ENCODE assay signal across 8 cellular contexts in genomic region chr16:86016201-86016965, GRCh38.
A peak's percentile ranks its signal among the peaks of the same experiment; 100 is the strongest.
DNase-seq lines count a peak whose midpoint lies in the region; ATAC-seq and TF ChIP-seq lines count a peak whose summit lies in the region.

No MANE protein-coding gene starts in this region.

- no peak overlapping the region for H3K18ac ChIP-seq in trophoblast cell (ENCODE audit: low read length)

- no peak for ATAC-seq in CD4-positive, alpha-beta T cell (ENCODE audit: poor library complexity)
- ATAC-seq in GM19452 (IDR thresholded peaks at IDR 0.05; ENCODE audit: unreplicated experiment) = no peak

- intact Hi-C loops in CD4-positive, alpha-beta T cell (cut with DNase I, micrococcal nuclease) = loop anchor here (1.0 kb wide), 1 partner anchor 195 kb away; no protein-coding TSS in a partner anchor

- H3K79me2 ChIP-seq in trophoblast cell (ENCODE audit: control insufficient read depth, insufficient read depth, low read length, poor library complexity) = no peaks in the 10 kb centered on the region

- H3K36me3 Mint-ChIP-seq in CD4-positive, alpha-beta T cell (ENCODE audit: low read depth) = no peaks in the 10 kb centered on the region
- peaks cover 13% of the 10 kb centered on the region for H3K36me3 Mint-ChIP-seq in glutamatergic neuron (ENCODE audit: unreplicated experiment)

- H2BK120ac ChIP-seq in trophoblast cell (ENCODE audit: insufficient read depth, low read length, poor library complexity) = no peak overlapping the region

- H4K8ac ChIP-seq in trophoblast cell (ENCODE audit: low read depth, low read length) = no peak overlapping the region

- H3K4me1 Mint-ChIP-seq in CD4-positive, alpha-beta T cell (ENCODE audit: low read depth) = no peaks in the 10 kb centered on the region
- peaks cover 3% of the 10 kb centered on the region for H3K4me1 Mint-ChIP-seq in glutamatergic neuron (ENCODE audit: low read depth, unreplicated experiment)

- H3K36me3 ChIP-seq in HEK293 (ENCODE audit: control insufficient read depth in 2 of 2, insufficient read depth in 1 of 2, low read length in 2 of 2) (no peaks in the 10 kb centered on the region), trophoblast cell (ENCODE audit: control insufficient read depth in 1 of 2, insufficient read depth in 2 of 2, low read length in 2 of 2) (no peaks in the 10 kb centered on the region)

- CTCF ChIA-PET in CD4-positive, alpha-beta T cell (lab: Charles Lee) = interaction anchor here (1.0 to 2.8 kb wide), 6 partner anchors 12 to 196 kb away, joined by 3 to 43 read pairs (median 4); no protein-coding TSS in a partner anchor
- CTCF ChIA-PET in HEK293 (lab: Yijun Ruan, JAX) = interaction anchor here (0.6 to 10.9 kb wide), 21 partner anchors 9 to 1018 kb away, joined by 3 to 150 read pairs (median 3); no protein-coding TSS in a partner anchor

- no peak overlapping the region for H3K14ac ChIP-seq in trophoblast cell (ENCODE audit: low read length)

- H3K9me3 Mint-ChIP-seq in CD4-positive, alpha-beta T cell = peaks cover 2% of the 10 kb centered on the region
- no peaks in the 10 kb centered on the region for H3K9me3 Mint-ChIP-seq in glutamatergic neuron (ENCODE audit: unreplicated experiment)

- H3K27ac ChIP-seq in CD4-positive, alpha-beta T cell (ENCODE audit: low read depth, low read length) = no peak overlapping the region
- no peak overlapping the region for H3K27ac ChIP-seq in HEK293 (ENCODE audit: extremely low read depth, low read depth, low read length)
- H3K27ac ChIP-seq in trophoblast cell (ENCODE audit: low read depth, low read length) = no peak overlapping the region

- H2AK5ac ChIP-seq in trophoblast cell (ENCODE audit: low read length) = no peak overlapping the region

- H3K9ac ChIP-seq in trophoblast cell (ENCODE audit: low read length) = no peak overlapping the region

- H2BK5ac ChIP-seq in trophoblast cell (ENCODE audit: low read depth, low read length, poor library complexity) = no peak overlapping the region

- no peak overlapping the region for H3K27ac Mint-ChIP-seq in CD4-positive, alpha-beta T cell
- H3K27ac Mint-ChIP-seq in glutamatergic neuron (ENCODE audit: unreplicated experiment) = peak overlapping the region; percentile 54

- no peak overlapping the region for H3K4ac ChIP-seq in trophoblast cell (ENCODE audit: low read depth, low read length)

- H3K4me3 ChIP-seq in HEK293 (ENCODE audit: low read depth, low read length) (no peak overlapping the region), trophoblast cell (ENCODE audit: low read depth, low read length) (no peak overlapping the region)

- WGBS in trophoblast cell (ENCODE audit: extremely low coverage, insufficient coverage, insufficient read length) = no CpG with 5 or more reads among the region's 13 CpGs

- no peak overlapping the region for H4K12ac ChIP-seq in trophoblast cell (ENCODE audit: low read depth, low read length)

- no peaks in the 10 kb centered on the region for H3K4me1 ChIP-seq in HEK293 (ENCODE audit: control insufficient read depth, insufficient read depth, low read length)
- H3K4me1 ChIP-seq in trophoblast cell (ENCODE audit: control insufficient read depth in 1 of 2, insufficient read depth in 2 of 2, low read length in 2 of 2) = no peaks in the 10 kb centered on the region

- no peak overlapping the region for H2BK12ac ChIP-seq in trophoblast cell (ENCODE audit: low read length)

- no peaks in the 10 kb centered on the region for H3K79me1 ChIP-seq in trophoblast cell (ENCODE audit: low read length)

- H2AFZ ChIP-seq in trophoblast cell (ENCODE audit: insufficient read depth, low read length, poor library complexity) = no peak overlapping the region

- POLR2A ChIA-PET in CD4-positive, alpha-beta T cell (lab: Charles Lee) = interaction anchor here (1.0 kb wide), 1 partner anchor 195 kb away, joined by 8 read pairs; no protein-coding TSS in a partner anchor
- POLR2A ChIA-PET in HEK293 (lab: Yijun Ruan, JAX) = no interaction called here

- peak; percentile 86 for TF ChIP-seq CTCF in CD4-positive, alpha-beta T cell (IDR thresholded peaks at IDR 0.05)
- peak; percentile 48; the same call in 1 of the 2 replicates for TF ChIP-seq CTCF in HEK293 (tag by site-specific recombination; IDR thresholded peaks at IDR 0.05)
- TF ChIP-seq CTCF in glutamatergic neuron (IDR thresholded peaks at IDR 0.05; ENCODE audit: partially characterized antibody, unreplicated experiment) = peak; percentile 89

- no peak overlapping the region for H4K91ac ChIP-seq in trophoblast cell (ENCODE audit: low read depth, low read length)

- peaks cover 20% of the 10 kb centered on the region for H3K27me3 ChIP-seq in CD4-positive, alpha-beta T cell (ENCODE audit: control insufficient read depth, insufficient read depth, low read length)
- H3K27me3 ChIP-seq in trophoblast cell (ENCODE audit: insufficient read depth, low read length) = no peaks in the 10 kb centered on the region

- no peak overlapping the region for H3K4me3 Mint-ChIP-seq in CD4-positive, alpha-beta T cell
- H3K4me3 Mint-ChIP-seq in glutamatergic neuron (ENCODE audit: unreplicated experiment) = no peak overlapping the region

- peak in 6 of 10 experiments; percentile 5 to 15 (median 11) for DNase-seq in CD4-positive, alpha-beta T cell
- DNase-seq in OCI-M1 (lab: John Stamatoyannopoulos, UW) (peak; percentile 50), glutamatergic neuron (peak; percentile 79), trophoblast cell (peak; percentile 40 to 80), cortex of kidney (lab: John Stamatoyannopoulos, UW) (no peak)
- DNase-seq in activated naive CD4-positive, alpha-beta T cell treated with anti-CD3 and anti-CD28 coated beads, Interleukin-2, amount 50 U/mL, for 16 hours = peak; percentile 25

- no peak overlapping the region for H3K4me2 ChIP-seq in trophoblast cell (ENCODE audit: low read length)

- no peak overlapping the region for H3K23ac ChIP-seq in trophoblast cell (ENCODE audit: low read length)

- peaks cover 10% of the 10 kb centered on the region for H3K9me3 ChIP-seq in CD4-positive, alpha-beta T cell (ENCODE audit: control insufficient read depth, low read length)
- no peaks in the 10 kb centered on the region for H3K9me3 ChIP-seq in HEK293 (ENCODE audit: control insufficient read depth, insufficient read depth, low read depth, low read length)
- H3K9me3 ChIP-seq in trophoblast cell (ENCODE audit: insufficient read depth, low read depth, low read length) = peaks cover 10% of the 10 kb centered on the region

- peaks cover 47% of the 10 kb centered on the region for H3K27me3 Mint-ChIP-seq in CD4-positive, alpha-beta T cell
- H3K27me3 Mint-ChIP-seq in glutamatergic neuron (ENCODE audit: unreplicated experiment) = peaks cover 4% of the 10 kb centered on the region

TF ChIP-seq in HEK293, 187 proteins besides CTCF, POLR2A, EP300 and RAD21:
- no peak for TF ChIP-seq ZBTB1 (tag by site-specific recombination; IDR thresholded peaks at IDR 0.05)
- peak; percentile 73 for TF ChIP-seq ZBTB20 (tag by site-specific recombination; IDR thresholded peaks at IDR 0.05)
- TF ChIP-seq ZNF660 (tag by site-specific recombination; IDR thresholded peaks at IDR 0.05) = peak; percentile 47; the same call in 1 of the 2 replicates
- peak; percentile 68 for TF ChIP-seq ZNF654 (tag by site-specific recombination; IDR thresholded peaks at IDR 0.05; ENCODE audit: low read depth)
